ENCODE assay signal across 24 cellular contexts in the genomic region with DNA sequence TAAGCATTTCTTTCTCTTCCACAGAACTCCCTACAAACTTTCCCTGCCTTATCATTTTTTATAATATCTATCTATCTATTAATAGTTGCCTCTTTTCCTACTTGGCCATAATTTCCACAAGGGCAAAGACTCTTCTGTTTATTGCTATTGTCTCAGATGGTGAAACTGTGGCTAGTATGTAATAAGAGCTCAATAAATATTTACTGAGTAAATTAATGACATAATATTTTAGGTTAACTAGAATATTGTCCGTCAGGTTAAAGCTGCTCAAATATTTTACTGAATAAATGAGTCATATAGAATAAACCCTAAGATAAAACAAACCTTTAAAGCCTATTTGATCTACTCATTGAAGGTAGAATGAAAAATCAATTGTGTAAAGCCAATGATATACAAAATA.
"Had no signal": no experiment of that assay in that cellular context is flagged by ENCODE, and none has a peak within 500 bp of the region (broad histone marks: within the 10 kb centered on the region; RNA-seq: fewer than 3 reads in every experiment).

No MANE protein-coding gene starts in this region.

- H3K9me2 ChIP-seq: SK-N-SH had no signal

- H3K36me3 ChIP-seq: ascending aorta, cardiac muscle cell, colonic mucosa, Peyer's patch, SJSA1 had no signal

- H3K4me3 ChIP-seq: ascending aorta, cardiac muscle cell, colonic mucosa, Peyer's patch, SJSA1 had no signal

- H3K27ac ChIP-seq: ascending aorta, cardiac muscle cell, colonic mucosa, Peyer's patch, SJSA1 had no signal

- H3K9me3 ChIP-seq: colonic mucosa, Peyer's patch, SJSA1, SK-N-SH had no signal

- H3K9ac ChIP-seq: SK-N-SH had no signal

- H3K27me3 ChIP-seq: ascending aorta, cardiac muscle cell, colonic mucosa, Peyer's patch, SJSA1 had no signal

- DNase-seq: activated CD4-positive, alpha-beta T cell treated with anti-CD3 and anti-CD28 coated beads for 36 hours; activated CD4-positive, alpha-beta T cell treated with anti-CD3 and anti-CD28 coated beads, Interleukin-2, amount 10 ng/mL, durations not matched to agents 7 days and 5 days; activated CD4-positive, alpha-beta T cell treated with anti-CD3 and anti-CD28 coated beads, Interleukin-2, amount 50 U/mL, for 48 hours; activated CD8-positive, alpha-beta T cell treated with anti-CD3 and anti-CD28 coated beads, Interleukin-2, amount 10 ng/mL, durations not matched to agents 7 days and 5 days; activated gamma-delta T cell; activated naive CD4-positive, alpha-beta T cell treated with Interleukin-2 at 50 U/mL for 16 hours; activated naive CD8-positive, alpha-beta T cell treated with anti-CD3 and anti-CD28 coated beads, Interleukin-2, amount 10 ng/mL, durations not matched to agents 7 days and 5 days; activated T-cell treated with anti-CD3 and anti-CD28 coated beads, Interleukin-2, amount 50 U/mL, for 24 hours; amygdala; colonic mucosa; NCI-H1048; NCI-H1436 treated with DMSO at 0.1 percent for 48 hours; NCI-H187 treated with DMSO at 0.1 percent for 48 hours; NCI-H2081; NCI-H2171 treated with DMSO at 0.1 percent for 48 hours; NCI-H226; NCI-H446 treated with DMSO at 0.1 percent for 48 hours; NCI-H526; Peyer's patch; RPMI8226; SK-N-SH had no signal

- H3K4me1 ChIP-seq: ascending aorta, colonic mucosa, Peyer's patch, SJSA1 had no signal

- H3K4me2 ChIP-seq: SK-N-SH had no signal
